In genomic region chr19:18557474-18558201, GRCh38 we compare ENCODE assay signal across 8 cellular contexts. TPM values are rescaled to one million over a fixed set of nuclear protein-coding genes. Genes with fewer than 3 reads are reported as not detected.
A peak's percentile ranks its signal among the peaks of the same experiment; 100 is the strongest.
DNase-seq lines count a peak whose midpoint lies in the region; ATAC-seq and TF ChIP-seq lines count a peak whose summit lies in the region.

TSS of gene KXD1 (plus strand) at chr19:18557870. CDS start at chr19:18562057, 4,187 bp downstream.

- H3K79me2 ChIP-seq in Loucy (ENCODE audit: insufficient read depth, low read length) = peaks cover 33% of the 10 kb centered on the region

- peaks cover 2% of the 10 kb centered on the region; the same call in 1 of the 2 replicates for H3K36me3 ChIP-seq in Loucy (ENCODE audit: insufficient read depth, low read length)

- H4K20me1 ChIP-seq in Loucy (ENCODE audit: insufficient read depth, low read length, poor library complexity, severe bottlenecking) = peaks cover 9% of the 10 kb centered on the region

- peak within 1 kb of the TSS; percentile 85 for H2AFZ ChIP-seq in Loucy (ENCODE audit: low read length)

- no peaks in the 10 kb centered on the region for H3K9me3 Mint-ChIP-seq in natural killer cell treated with Interleukin-12 subunit alpha and Interleukin-12 subunit beta and Interleukin-15 and Interleukin-18, amount 100 ng/mL, for 72 hours

- peak within 1 kb of the TSS; percentile 100 for H3K9ac ChIP-seq in Loucy (ENCODE audit: low read depth, low read length, poor library complexity, severe bottlenecking)

- peak within 1 kb of the TSS; percentile 81 to 97 for H3K27ac Mint-ChIP-seq in natural killer cell treated with Interleukin-12 subunit alpha and Interleukin-12 subunit beta and Interleukin-15 and Interleukin-18, amount 100 ng/mL, for 72 hours

- H3F3A ChIP-seq in Loucy (ENCODE audit: low read depth) = peaks cover 4% of the 10 kb centered on the region; the same call in 1 of the 2 replicates

- peaks cover 17% of the 10 kb centered on the region for H3K4me1 ChIP-seq in Loucy (ENCODE audit: insufficient read depth, low read length, poor library complexity, severe bottlenecking)

- H3K4me2 ChIP-seq in Loucy (ENCODE audit: low read depth, low read length, poor library complexity, severe bottlenecking) = peak within 1 kb of the TSS; percentile 99

- peak within 1 kb of the TSS; percentile 87 for H3K4me3 Mint-ChIP-seq in natural killer cell treated with Interleukin-12 subunit alpha and Interleukin-12 subunit beta and Interleukin-15 and Interleukin-18, amount 100 ng/mL, for 72 hours

- no peaks in the 10 kb centered on the region for H3K9me3 ChIP-seq in Loucy (ENCODE audit: insufficient read depth, low read depth, low read length)

- TF ChIP-seq POLR2A in Raji (IDR thresholded peaks at IDR 0.05; ENCODE audit: insufficient read depth, low read depth, low read length) = peak; percentile 96

- no peaks in the 10 kb centered on the region for H3K27me3 Mint-ChIP-seq in natural killer cell treated with Interleukin-12 subunit alpha and Interleukin-12 subunit beta and Interleukin-15 and Interleukin-18, amount 100 ng/mL, for 72 hours

- ATAC-seq in natural killer cell treated with Interleukin-12 subunit alpha and Interleukin-12 subunit beta and Interleukin-15 and Interleukin-18, amount 100 ng/mL, for 72 hours = peak; percentile 100
- ATAC-seq in stimulated activated naive CD8-positive, alpha-beta T cell treated with anti-CD3 and anti-CD28 coated beads, Interleukin-15, Interleukin-2, amounts not matched to agents 100 U/mL and 50 U/mL, for 24 hours = peak; percentile 99

- DNase-seq in EH (ENCODE audit: low read depth) = peak; percentile 99
- DNase-seq in H4 (ENCODE audit: low spot score) = peak; percentile 99
- peak; percentile 97 for DNase-seq in activated T-helper 9 cell treated with anti-CD3 and anti-CD28 coated beads, Interleukin-2, amount 50 U/mL, for 16 hours (ENCODE audit: low read depth)
- peak; percentile 100 for DNase-seq in fibroblast of pulmonary artery (ENCODE audit: low read depth)
- DNase-seq in natural killer cell treated with Interleukin-12 subunit alpha and Interleukin-12 subunit beta and Interleukin-15 and Interleukin-18, amount 100 ng/mL, for 72 hours (ENCODE audit: low spot score) = peak; percentile 99
- peak; percentile 99 for DNase-seq in stimulated activated naive CD8-positive, alpha-beta T cell treated with anti-CD3 and anti-CD28 coated beads, Interleukin-15, Interleukin-2, amounts not matched to agents 100 U/mL and 50 U/mL, for 24 hours

- no peaks in the 10 kb centered on the region for H3K36me3 Mint-ChIP-seq in natural killer cell treated with Interleukin-12 subunit alpha and Interleukin-12 subunit beta and Interleukin-15 and Interleukin-18, amount 100 ng/mL, for 72 hours

- no peaks in the 10 kb centered on the region for H3K27me3 ChIP-seq in Loucy (ENCODE audit: insufficient read depth, low read length, poor library complexity, severe bottlenecking)

- TF ChIP-seq CTCF in Loucy (conservative IDR thresholded peaks at IDR 0.05; ENCODE audit: low read length) (no peak), fibroblast of pulmonary artery (IDR thresholded peaks at IDR 0.05; ENCODE audit: low read length, missing control alignments) (no peak)

- no peaks in the 10 kb centered on the region for H3K9me2 ChIP-seq in Loucy (replicated peaks; ENCODE audit: low read depth, low read length)

- H3K4me3 ChIP-seq in Loucy (ENCODE audit: low read length, poor library complexity, severe bottlenecking) (peak within 1 kb of the TSS; percentile 99), fibroblast of pulmonary artery (replicated peaks; ENCODE audit: low read depth, low read length) (peak within 1 kb of the TSS; percentile 99)

- peaks cover 11 to 14% of the 10 kb centered on the region in 2 donors for H3K4me1 Mint-ChIP-seq in natural killer cell treated with Interleukin-12 subunit alpha and Interleukin-12 subunit beta and Interleukin-15 and Interleukin-18, amount 100 ng/mL, for 72 hours (ENCODE audit: low read depth in 2 of 2)

RNA-seq across cellular contexts. Expression of gene KXD1, which starts in this region (rescaled TPM):
- total RNA-seq in H4 (2014; rRNA removed; shearing (Covaris generic)) = 139 and 150 TPM in 2 replicates
- 100 to 1,000 TPM; 105 to 144 TPM for total RNA-seq in natural killer cell treated with Interleukin-12 subunit alpha and Interleukin-12 subunit beta and Interleukin-15 and Interleukin-18, amount 100 ng/mL, for 72 hours

Comparison
In these comparisons a context has a peak if more than half of its experiments do, and no peak if none do; other contexts are left out.
1. Peak in every context shown above with its lines: DNase-seq, ATAC-seq and H3K4me3 ChIP-seq.